Comparison of ENCODE assay signal across 8 cellular contexts in the genomic region with DNA sequence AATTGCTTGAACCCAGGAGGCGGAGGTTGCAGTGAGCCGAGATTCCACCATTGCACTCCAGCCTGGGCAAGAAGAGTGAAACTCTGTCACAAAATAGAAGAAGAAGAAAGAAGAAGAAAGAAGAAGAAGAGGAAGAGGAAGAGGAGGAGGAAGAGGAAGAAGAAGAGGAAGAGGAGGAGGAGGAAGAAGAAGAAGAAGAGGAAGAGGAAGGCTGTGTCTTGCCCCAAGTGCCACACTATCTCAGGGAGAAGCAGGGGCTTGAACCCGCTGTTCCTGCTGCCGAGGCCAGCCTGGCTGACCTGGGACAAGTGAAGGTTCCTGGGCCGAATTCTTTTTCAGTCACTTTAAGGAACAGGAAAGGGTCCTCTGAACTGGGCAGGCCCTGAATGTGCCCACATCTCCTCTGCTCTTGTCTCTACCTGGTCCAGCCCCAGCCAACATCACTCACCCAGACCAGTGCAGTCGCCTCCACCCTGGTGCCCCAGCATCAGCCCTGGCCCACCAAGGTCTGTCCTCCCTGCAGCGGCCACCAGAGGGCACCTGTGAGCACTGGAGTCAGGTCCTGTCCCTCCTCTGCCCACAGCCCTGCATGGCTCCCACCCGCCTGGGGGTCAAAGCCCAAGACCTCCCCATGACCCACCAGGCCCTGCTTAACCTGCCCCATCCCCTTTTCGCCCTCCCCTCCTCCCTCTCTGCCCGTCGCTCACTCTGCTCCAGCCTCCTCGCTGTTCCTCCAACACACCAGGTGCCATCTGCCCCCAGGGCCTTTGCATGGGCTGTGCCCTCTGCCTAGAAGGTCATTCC. TPM values are rescaled to one million over a fixed set of nuclear protein-coding genes. Genes with fewer than 3 reads are reported as not detected.
A peak's percentile ranks its signal among the peaks of the same experiment; 100 is the strongest.
DNase-seq lines count a peak whose midpoint lies in the region; ATAC-seq, FAIRE-seq and TF ChIP-seq lines count a peak whose summit lies in the region.

No MANE protein-coding gene starts in this region.

- no peak for FAIRE-seq in D721Med (lab: Jason Lieb, UNC)

- ATAC-seq in Right ventricle myocardium superior (ENCODE audit: poor library complexity) (peak; percentile 50), HG02973 (IDR thresholded peaks at IDR 0.05; ENCODE audit: unreplicated experiment) (no peak), HG02938 (IDR thresholded peaks at IDR 0.05; ENCODE audit: unreplicated experiment) (no peak)

- TF ChIP-seq CTCF in D721Med (IDR thresholded peaks at IDR 0.05; ENCODE audit: insufficient read depth, missing control alignments): peak; percentile 73

- intact Hi-C loops in Right ventricle myocardium superior (cut with DNase I): loop anchor here (5.0 kb wide), 1 partner anchor 101 kb away; no protein-coding TSS in a partner anchor

- DNase-seq in D721Med (ENCODE audit: insufficient read length, low spot score) (peak; percentile 67), HUDEP-2 (lab: John Stamatoyannopoulos, UW; ENCODE audit: unreplicated experiment in 76 of 76) (peak in 71 of 76 experiments; percentile 16 to 93 (median 79)), SKM-1 treated with dmso at 0.1 percent for 144 hours (lab: John Stamatoyannopoulos, UW; ENCODE audit: unreplicated experiment) (peak; percentile 69), Right ventricle myocardium superior (peak; percentile 90), renal cortical epithelial cell (ENCODE audit: low read depth) (peak; percentile 33)
- peak; percentile 89 for DNase-seq in activated naive CD4-positive, alpha-beta T cell treated with anti-CD3 and anti-CD28 coated beads, Interleukin-2, amount 50 U/mL, for 16 hours

RNA-seq across cellular contexts. Expression of gene TICAM1, which starts 20.0 kb away (rescaled TPM):
- total RNA-seq in Right ventricle myocardium superior: 7.4 TPM
- total RNA-seq in renal cortical epithelial cell: 9.0 and 9.6 TPM in 2 replicates

RNA-seq across cellular contexts. Expression of gene FEM1A, which starts 20.0 kb away (rescaled TPM):
- total RNA-seq in Right ventricle myocardium superior (47.6 TPM), renal cortical epithelial cell (13.0 and 14.8 TPM in 2 replicates)

RNA-seq across cellular contexts. Expression of gene PLIN3, which starts 55.9 kb away (rescaled TPM):
- total RNA-seq in Right ventricle myocardium superior (27.9 TPM), renal cortical epithelial cell (348 and 378 TPM in 2 replicates)

Comparison
In these comparisons a context has a peak if more than half of its experiments do, and no peak if none do; other contexts are left out.
1. DNase-seq: peak in every context shown above with its lines; median percentile 90 in Right ventricle myocardium superior; 89 in activated naive CD4-positive, alpha-beta T cell treated with anti-CD3 and anti-CD28 coated beads, Interleukin-2, amount 50 U/mL, for 16 hours; 79 in HUDEP-2; 69 in SKM-1 treated with dmso at 0.1 percent for 144 hours; 67 in D721Med; 33 in renal cortical epithelial cell.
2. RNA of gene PLIN3, which starts 55.9 kb away (total RNA-seq): 348 to 378 TPM in renal cortical epithelial cell; 27.9 TPM in Right ventricle myocardium superior (single experiment); every median in the first group is over 10 times any median in the second.